In the genomic region with DNA sequence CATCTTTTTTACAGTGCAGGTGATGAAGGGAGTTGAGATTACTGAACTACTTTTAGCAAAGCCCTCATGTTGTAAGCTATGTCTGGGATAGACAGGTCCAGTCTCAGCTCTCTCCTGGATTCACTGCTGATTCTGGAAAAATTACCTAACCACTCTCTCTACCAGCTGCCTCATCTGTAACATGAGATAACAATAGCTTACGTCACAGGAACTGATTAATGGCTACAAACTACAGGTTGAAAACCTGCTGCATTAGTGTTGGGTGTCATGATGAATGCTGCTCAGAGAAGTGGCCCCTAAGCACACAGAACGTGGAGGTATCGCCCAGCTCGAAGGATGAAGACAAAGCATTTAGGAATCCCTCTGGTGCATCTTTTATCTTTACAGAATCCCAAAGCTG, we compare ENCODE assay signal across 14 cellular contexts.
DNase-seq lines count a peak whose midpoint lies in the region; FAIRE-seq and TF ChIP-seq lines count a peak whose summit lies in the region.
"Had no signal": no experiment of that assay in that cellular context is flagged by ENCODE, and none has a peak within 500 bp of the region (broad histone marks: within the 10 kb centered on the region; RNA-seq: fewer than 3 reads in every experiment).

No MANE protein-coding gene starts in this region.

- no peak for TF ChIP-seq POLR2A in GM12892 (IDR thresholded peaks at IDR 0.05; ENCODE audit: low read depth, low read length)

- H3F3A ChIP-seq in neural progenitor cell (ENCODE audit: low read depth), result peaks cover 5% of the 10 kb centered on the region

- H3K9ac ChIP-seq in neural progenitor cell, result no peak overlapping the region

- peaks cover 8% of the 10 kb centered on the region for H3K4me1 Mint-ChIP-seq in neural progenitor cell
- H3K4me1 Mint-ChIP-seq in chondrocyte (ENCODE audit: low read depth), result no peaks in the 10 kb centered on the region
- H3K4me1 Mint-ChIP-seq: CD8-positive, alpha-beta memory T cell had no signal

- no peaks in the 10 kb centered on the region for H3K9me3 ChIP-seq in neural progenitor cell (ENCODE audit: low read depth)
- H3K9me3 ChIP-seq: neutrophil, suprapubic skin had no signal

- H2AFZ ChIP-seq in neural progenitor cell (replicated peaks), result no peak overlapping the region

- peak; percentile 23 for FAIRE-seq in GM19239 (lab: Jason Lieb, UNC)
- no peak for FAIRE-seq in GM12892 (lab: Jason Lieb, UNC)

- H3K27me3 Mint-ChIP-seq in neural progenitor cell (ENCODE audit: insufficient read depth, low read depth), result peaks cover 5% of the 10 kb centered on the region
- no peaks in the 10 kb centered on the region for H3K27me3 Mint-ChIP-seq in chondrocyte (ENCODE audit: low read depth)
- H3K27me3 Mint-ChIP-seq: CD8-positive, alpha-beta memory T cell had no signal

- H3K27ac ChIP-seq in neural progenitor cell, result no peak overlapping the region
- H3K27ac ChIP-seq: neutrophil, suprapubic skin had no signal

- H3K36me3 ChIP-seq in neural progenitor cell, result no peaks in the 10 kb centered on the region
- H3K36me3 ChIP-seq: neutrophil, suprapubic skin had no signal

- peaks cover 7% of the 10 kb centered on the region for H3K36me3 Mint-ChIP-seq in neural progenitor cell
- peaks cover 10% of the 10 kb centered on the region for H3K36me3 Mint-ChIP-seq in chondrocyte (ENCODE audit: low read depth)

- no peak overlapping the region for H3K4me2 ChIP-seq in neural progenitor cell

- no peak for DNase-seq in GM19239 (ENCODE audit: insufficient read length, low spot score)
- DNase-seq in NCI-H146 treated with DMSO at 0.1 percent for 48 hours (lab: John Stamatoyannopoulos, UW; ENCODE audit: unreplicated experiment), result peak; percentile 90
- DNase-seq in NCI-H510A treated with DMSO at 0.1 percent for 48 hours (lab: John Stamatoyannopoulos, UW), result peak; percentile 96
- DNase-seq in dermis blood vessel endothelial cell, result peak; percentile 41
- DNase-seq in GM12892 (ENCODE audit: insufficient read length), result no peak
- DNase-seq in cerebellar nuclear complex (lab: John Stamatoyannopoulos, UW), result no peak
- no peak for DNase-seq in neural progenitor cell (ENCODE audit: low spot score)
- no peak for DNase-seq in chondrocyte (ENCODE audit: low spot score)
- DNase-seq: amniotic stem cell; CD8-positive, alpha-beta memory T cell; NCI-H446 treated with DMSO at 0.1 percent for 48 hours; stimulated activated CD4-positive, alpha-beta T cell treated with anti-CD3 and anti-CD28 coated beads, Interleukin-1b, Interleukin-23, amount 100 ng/mL, for 48 hours had no signal

- no peak overlapping the region for H3K4me3 ChIP-seq in neural progenitor cell
- H3K4me3 ChIP-seq: suprapubic skin had no signal

- H3K27me3 ChIP-seq in neural progenitor cell, result no peaks in the 10 kb centered on the region
- H3K27me3 ChIP-seq: neutrophil, suprapubic skin had no signal

- H3K9me3 Mint-ChIP-seq in neural progenitor cell (no peaks in the 10 kb centered on the region), chondrocyte (ENCODE audit: low read depth) (peaks cover 13% of the 10 kb centered on the region)

- H4K20me1 ChIP-seq in neural progenitor cell (ENCODE audit: low read depth), result no peaks in the 10 kb centered on the region

- H3K4me1 ChIP-seq in neural progenitor cell, result peaks cover 6% of the 10 kb centered on the region
- H3K4me1 ChIP-seq: suprapubic skin had no signal

- TF ChIP-seq CTCF in neural progenitor cell (IDR thresholded peaks at IDR 0.05) (no peak), chondrocyte (IDR thresholded peaks at IDR 0.05) (no peak)

- no peaks in the 10 kb centered on the region for H3K79me2 ChIP-seq in neural progenitor cell (ENCODE audit: low read depth)

- no peak overlapping the region for H3K27ac Mint-ChIP-seq in neural progenitor cell
- H3K27ac Mint-ChIP-seq in chondrocyte (ENCODE audit: unreplicated experiment), result no peak overlapping the region
- H3K27ac Mint-ChIP-seq: CD8-positive, alpha-beta memory T cell had no signal

- H3K4me3 Mint-ChIP-seq in neural progenitor cell (no peak overlapping the region), chondrocyte (ENCODE audit: unreplicated experiment) (no peak overlapping the region)
- H3K4me3 Mint-ChIP-seq: CD8-positive, alpha-beta memory T cell had no signal

Comparison
In these comparisons a context has a peak if more than half of its experiments do, and no peak if none do; other contexts are left out.
1. DNase-seq: peak in NCI-H146 treated with DMSO at 0.1 percent for 48 hours (single experiment), NCI-H510A treated with DMSO at 0.1 percent for 48 hours (single experiment) and dermis blood vessel endothelial cell (single experiment); none in GM19239 (single experiment), GM12892 (single experiment), cerebellar nuclear complex (0 of 2), neural progenitor cell (single experiment) and chondrocyte (single experiment).